8 cellular contexts compared by ENCODE assay signal in genomic region chr2:18976112-18976961, GRCh38.
DNase-seq lines count a peak whose midpoint lies in the region; ATAC-seq and TF ChIP-seq lines count a peak whose summit lies in the region.

No MANE protein-coding gene starts in this region.

- DNase-seq in SK-MEL-5 (ENCODE audit: low read depth, low spot score) (peak; percentile 30), lung (ENCODE audit: low spot score) (no peak), anterior cingulate cortex (lab: John Stamatoyannopoulos, UW) (no peak), activated T-cell treated with anti-CD3 and anti-CD28 coated beads for 4 hours (no peak)
- DNase-seq in activated CD4-positive, alpha-beta memory T cell treated with anti-CD3 and anti-CD28 coated beads for 36 hours: no peak

- no peaks in the 10 kb centered on the region for H3K4me1 Mint-ChIP-seq in activated CD4-positive, alpha-beta memory T cell treated with anti-CD3 and anti-CD28 coated beads for 36 hours (ENCODE audit: low read depth)

- WGBS in lung, 2 donors: 66 to 69% methylated on average over 14 of the region's 14 CpGs

- POLR2A ChIA-PET in activated CD4-positive, alpha-beta memory T cell treated with anti-CD3 and anti-CD28 coated beads for 36 hours (lab: Charles Lee): no interaction called here

- ATAC-seq in GM18907 (IDR thresholded peaks at IDR 0.05; ENCODE audit: unreplicated experiment): peak; percentile 98
- peak; percentile 90 for ATAC-seq in HG03097 (IDR thresholded peaks at IDR 0.05; ENCODE audit: low FRiP score, unreplicated experiment)
- ATAC-seq in lung (ENCODE audit: insufficient read depth, low FRiP score): no peak
- no peak for ATAC-seq in esophagus mucosa

- peaks cover 0 to 11% of the 10 kb centered on the region in 2 donors for H3K4me1 ChIP-seq in lung (ENCODE audit: control insufficient read depth in 2 of 2, insufficient read depth in 2 of 2, low read length in 2 of 2)

- no peaks in the 10 kb centered on the region for H3K27me3 Mint-ChIP-seq in activated CD4-positive, alpha-beta memory T cell treated with anti-CD3 and anti-CD28 coated beads for 36 hours

- no peaks in the 10 kb centered on the region for H3K9me3 ChIP-seq in lung (ENCODE audit: control insufficient read depth in 2 of 2, insufficient read depth in 1 of 2, low read length in 1 of 2)

- H3K4me3 ChIP-seq in lung: no peak overlapping the region

- no peaks in the 10 kb centered on the region for H3K27me3 ChIP-seq in lung (ENCODE audit: control insufficient read depth, insufficient read depth)

- H3K36me3 ChIP-seq in lung (ENCODE audit: control insufficient read depth in 2 of 2, insufficient read depth in 2 of 2, low read length in 2 of 2): no peaks in the 10 kb centered on the region

- peak overlapping the region; percentile 39 to 81 for H3K27ac ChIP-seq in lung (ENCODE audit: low read depth in 1 of 2, low read length in 1 of 2)

- TF ChIP-seq CTCF in lung (IDR thresholded peaks at IDR 0.05; ENCODE audit: control extremely low read depth, extremely low read depth): no peak

- H3K36me3 Mint-ChIP-seq in activated CD4-positive, alpha-beta memory T cell treated with anti-CD3 and anti-CD28 coated beads for 36 hours: no peaks in the 10 kb centered on the region

- intact Hi-C loops in activated CD4-positive, alpha-beta memory T cell treated with anti-CD3 and anti-CD28 coated beads for 36 hours (cut with micrococcal nuclease): no loop called here

- no peaks in the 10 kb centered on the region for H3K9me3 Mint-ChIP-seq in activated CD4-positive, alpha-beta memory T cell treated with anti-CD3 and anti-CD28 coated beads for 36 hours

- CTCF ChIA-PET in activated CD4-positive, alpha-beta memory T cell treated with anti-CD3 and anti-CD28 coated beads for 36 hours (lab: Charles Lee): no interaction called here

- H3K4me3 Mint-ChIP-seq in activated CD4-positive, alpha-beta memory T cell treated with anti-CD3 and anti-CD28 coated beads for 36 hours: no peak overlapping the region

- in situ Hi-C loops in SK-MEL-5 (cut with HindIII; ENCODE audit: low pct_unique_long_range_greater_than_20kb, low sequenced_read_pairs): no loop called here

- no peak overlapping the region for H3K27ac Mint-ChIP-seq in activated CD4-positive, alpha-beta memory T cell treated with anti-CD3 and anti-CD28 coated beads for 36 hours

Comparison
In these comparisons a context has a peak if more than half of its experiments do, and no peak if none do; other contexts are left out.
1. ATAC-seq: peak in GM18907 (single experiment) and HG03097 (single experiment); none in lung (single experiment) and esophagus mucosa (single experiment).